In genomic region chr6:116385462-116385807, GRCh38 we compare ENCODE assay signal across 2 cellular contexts.
TF ChIP-seq lines count a peak whose summit lies in the region.

No MANE protein-coding gene starts in this region.

TF ChIP-seq in A549, 52 proteins besides CTCF, POLR2A, EP300 and RAD21 (continued from another document):
- TF ChIP-seq MAX (IDR thresholded peaks at IDR 0.05) (no peak), CEBPB (IDR thresholded peaks at IDR 0.05) (no peak)

TF ChIP-seq in IMR-90, 13 proteins besides CTCF, POLR2A, EP300 and RAD21:
- TF ChIP-seq ELK1 (IDR thresholded peaks at IDR 0.05; ENCODE audit: borderline replicate concordance, low read depth, low read length) = no peak
- TF ChIP-seq USF2 (IDR thresholded peaks at IDR 0.05; ENCODE audit: low read depth, low read length) = no peak
- no peak for TF ChIP-seq MAZ (IDR thresholded peaks at IDR 0.05; ENCODE audit: borderline replicate concordance, low read depth, low read length)
- no peak for TF ChIP-seq MXI1 (IDR thresholded peaks at IDR 0.05; ENCODE audit: borderline replicate concordance, low read depth, low read length)
- TF ChIP-seq RCOR1 (IDR thresholded peaks at IDR 0.05; ENCODE audit: insufficient replicate concordance, low read length) = no peak
